ENCODE assay signal across 1 cellular context in the genomic region with DNA sequence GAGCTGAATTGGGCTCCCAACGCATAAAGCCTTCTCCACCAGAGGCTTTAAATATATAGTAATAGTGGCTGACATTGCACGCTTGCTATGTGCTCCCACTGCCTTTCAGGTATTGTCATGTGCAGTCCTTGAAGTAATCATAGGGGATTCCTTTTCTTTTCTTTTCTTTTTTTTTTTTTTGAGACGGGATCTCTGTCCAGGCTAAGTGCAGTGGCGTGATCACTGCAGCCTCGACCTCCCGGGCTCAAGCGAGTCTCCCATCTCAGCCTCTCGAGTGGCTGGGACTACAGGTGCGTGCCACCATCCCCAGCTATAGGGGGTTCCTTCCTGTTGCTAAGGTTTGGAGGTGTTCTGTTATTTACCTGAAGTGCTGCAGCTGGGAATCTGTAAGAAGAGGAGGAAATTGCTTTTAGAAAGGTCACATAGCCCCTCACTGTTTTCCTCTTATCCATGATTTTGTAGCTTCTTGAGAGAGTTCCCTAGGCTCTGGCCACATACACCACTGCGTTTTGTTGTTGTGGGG.
TF ChIP-seq lines count a peak whose summit lies in the region.

No MANE protein-coding gene starts in this region.

TF ChIP-seq in K562, 482 proteins besides CTCF, POLR2A, EP300 and RAD21:
- TF ChIP-seq, protein P1, sequence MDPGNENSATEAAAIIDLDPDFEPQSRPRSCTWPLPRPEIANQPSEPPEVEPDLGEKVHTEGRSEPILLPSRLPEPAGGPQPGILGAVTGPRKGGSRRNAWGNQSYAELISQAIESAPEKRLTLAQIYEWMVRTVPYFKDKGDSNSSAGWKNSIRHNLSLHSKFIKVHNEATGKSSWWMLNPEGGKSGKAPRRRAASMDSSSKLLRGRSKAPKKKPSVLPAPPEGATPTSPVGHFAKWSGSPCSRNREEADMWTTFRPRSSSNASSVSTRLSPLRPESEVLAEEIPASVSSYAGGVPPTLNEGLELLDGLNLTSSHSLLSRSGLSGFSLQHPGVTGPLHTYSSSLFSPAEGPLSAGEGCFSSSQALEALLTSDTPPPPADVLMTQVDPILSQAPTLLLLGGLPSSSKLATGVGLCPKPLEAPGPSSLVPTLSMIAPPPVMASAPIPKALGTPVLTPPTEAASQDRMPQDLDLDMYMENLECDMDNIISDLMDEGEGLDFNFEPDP (CRISPR knock-in tag; IDR thresholded peaks at IDR 0.05) = no peak
- no peak for TF ChIP-seq SAP30 (IDR thresholded peaks at IDR 0.05; ENCODE audit: borderline replicate concordance, insufficient read depth, low read depth, low read length, poor library complexity, severe bottlenecking)
- TF ChIP-seq, protein P2, sequence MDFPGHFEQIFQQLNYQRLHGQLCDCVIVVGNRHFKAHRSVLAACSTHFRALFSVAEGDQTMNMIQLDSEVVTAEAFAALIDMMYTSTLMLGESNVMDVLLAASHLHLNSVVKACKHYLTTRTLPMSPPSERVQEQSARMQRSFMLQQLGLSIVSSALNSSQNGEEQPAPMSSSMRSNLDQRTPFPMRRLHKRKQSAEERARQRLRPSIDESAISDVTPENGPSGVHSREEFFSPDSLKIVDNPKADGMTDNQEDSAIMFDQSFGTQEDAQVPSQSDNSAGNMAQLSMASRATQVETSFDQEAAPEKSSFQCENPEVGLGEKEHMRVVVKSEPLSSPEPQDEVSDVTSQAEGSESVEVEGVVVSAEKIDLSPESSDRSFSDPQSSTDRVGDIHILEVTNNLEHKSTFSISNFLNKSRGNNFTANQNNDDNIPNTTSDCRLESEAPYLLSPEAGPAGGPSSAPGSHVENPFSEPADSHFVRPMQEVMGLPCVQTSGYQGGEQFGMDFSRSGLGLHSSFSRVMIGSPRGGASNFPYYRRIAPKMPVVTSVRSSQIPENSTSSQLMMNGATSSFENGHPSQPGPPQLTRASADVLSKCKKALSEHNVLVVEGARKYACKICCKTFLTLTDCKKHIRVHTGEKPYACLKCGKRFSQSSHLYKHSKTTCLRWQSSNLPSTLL (IDR thresholded peaks at IDR 0.05) = no peak
- TF ChIP-seq BRF1 (IDR thresholded peaks at IDR 0.05; ENCODE audit: borderline replicate concordance, extremely low read depth, insufficient read length) = no peak
- no peak for TF ChIP-seq THRAP3 (IDR thresholded peaks at IDR 0.05; ENCODE audit: borderline replicate concordance)
- TF ChIP-seq ARID1B (IDR thresholded peaks at IDR 0.05) = no peak
- TF ChIP-seq SIN3A (IDR thresholded peaks at IDR 0.05; ENCODE audit: borderline replicate concordance in 2 of 2, control insufficient read depth in 1 of 2, low read depth in 2 of 2, low read length in 2 of 2) = 0 out of 4 replicates have a peak, but pooled peaks of 1 of the 2 experiments have one; percentile 30
- peak; percentile 33 for TF ChIP-seq CHD1 (IDR thresholded peaks at IDR 0.05; ENCODE audit: low read length)
- TF ChIP-seq, protein P3, sequence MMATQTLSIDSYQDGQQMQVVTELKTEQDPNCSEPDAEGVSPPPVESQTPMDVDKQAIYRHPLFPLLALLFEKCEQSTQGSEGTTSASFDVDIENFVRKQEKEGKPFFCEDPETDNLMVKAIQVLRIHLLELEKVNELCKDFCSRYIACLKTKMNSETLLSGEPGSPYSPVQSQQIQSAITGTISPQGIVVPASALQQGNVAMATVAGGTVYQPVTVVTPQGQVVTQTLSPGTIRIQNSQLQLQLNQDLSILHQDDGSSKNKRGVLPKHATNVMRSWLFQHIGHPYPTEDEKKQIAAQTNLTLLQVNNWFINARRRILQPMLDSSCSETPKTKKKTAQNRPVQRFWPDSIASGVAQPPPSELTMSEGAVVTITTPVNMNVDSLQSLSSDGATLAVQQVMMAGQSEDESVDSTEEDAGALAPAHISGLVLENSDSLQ (IDR thresholded peaks at IDR 0.05) = no peak
- no peak for TF ChIP-seq ZNF24 (IDR thresholded peaks at IDR 0.05)
- no peak for TF ChIP-seq STAG1 (CRISPR knock-in tag; IDR thresholded peaks at IDR 0.05; ENCODE audit: borderline replicate concordance)
- no peak for TF ChIP-seq RAD51 (IDR thresholded peaks at IDR 0.05; ENCODE audit: borderline replicate concordance, low read depth)
- TF ChIP-seq HSF4 (CRISPR knock-in tag; IDR thresholded peaks at IDR 0.05; ENCODE audit: borderline replicate concordance) = no peak
- TF ChIP-seq, protein P4, sequence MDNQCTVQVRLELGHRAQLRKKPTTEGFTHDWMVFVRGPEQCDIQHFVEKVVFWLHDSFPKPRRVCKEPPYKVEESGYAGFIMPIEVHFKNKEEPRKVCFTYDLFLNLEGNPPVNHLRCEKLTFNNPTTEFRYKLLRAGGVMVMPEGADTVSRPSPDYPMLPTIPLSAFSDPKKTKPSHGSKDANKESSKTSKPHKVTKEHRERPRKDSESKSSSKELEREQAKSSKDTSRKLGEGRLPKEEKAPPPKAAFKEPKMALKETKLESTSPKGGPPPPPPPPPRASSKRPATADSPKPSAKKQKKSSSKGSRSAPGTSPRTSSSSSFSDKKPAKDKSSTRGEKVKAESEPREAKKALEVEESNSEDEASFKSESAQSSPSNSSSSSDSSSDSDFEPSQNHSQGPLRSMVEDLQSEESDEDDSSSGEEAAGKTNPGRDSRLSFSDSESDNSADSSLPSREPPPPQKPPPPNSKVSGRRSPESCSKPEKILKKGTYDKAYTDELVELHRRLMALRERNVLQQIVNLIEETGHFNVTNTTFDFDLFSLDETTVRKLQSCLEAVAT (IDR thresholded peaks at IDR 0.05) = 0 out of 4 replicates have a peak, but pooled peaks of 1 of the 2 experiments have one; percentile 8
- TF ChIP-seq BRD4 (IDR thresholded peaks at IDR 0.05) = no peak
